In genomic region chr5:100856462-100856861, GRCh38 we compare ENCODE assay signal across 2 cellular contexts.
TF ChIP-seq lines count a peak whose summit lies in the region.

No MANE protein-coding gene starts in this region.

TF ChIP-seq in GM12891, 5 proteins besides CTCF, POLR2A, EP300 and RAD21 (continued from another document):
- TF ChIP-seq TAF1 (IDR thresholded peaks at IDR 0.05; ENCODE audit: low read depth, low read length) (no peak), SPI1 (IDR thresholded peaks at IDR 0.05; ENCODE audit: low read depth, low read length) (no peak), POLR2AphosphoS5 (IDR thresholded peaks at IDR 0.05; ENCODE audit: low read depth, low read length) (no peak), PAX5 (IDR thresholded peaks at IDR 0.05; ENCODE audit: insufficient read depth, low read length, severe bottlenecking) (no peak)

TF ChIP-seq in HepG2, 621 proteins besides CTCF, POLR2A, EP300 and RAD21:
- TF ChIP-seq E2F1 (CRISPR knock-in tag; IDR thresholded peaks at IDR 0.05) = no peak
